Comparison of ENCODE assay signal across 3 cellular contexts in the genomic region with DNA sequence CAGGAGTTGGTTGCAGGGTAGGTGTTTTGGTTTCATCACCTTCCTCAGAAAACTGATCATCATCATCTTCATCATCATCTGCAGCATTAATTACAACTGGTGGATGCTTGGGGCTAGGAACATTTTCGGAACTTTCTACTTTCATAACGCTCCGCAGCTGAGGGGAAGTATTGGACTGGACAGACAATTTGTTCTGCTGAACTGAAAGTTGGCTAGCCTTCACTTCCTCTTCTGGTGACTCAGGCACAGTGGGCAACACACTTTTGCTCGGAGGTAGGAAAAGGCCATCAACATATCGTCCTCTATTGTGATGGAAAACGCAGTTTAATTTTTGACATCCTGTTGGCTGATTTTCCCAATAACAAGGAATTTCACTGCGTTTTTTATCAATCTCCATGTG. TPM values are rescaled to one million over a fixed set of nuclear protein-coding genes. Genes with fewer than 3 reads are reported as not detected.
"Had no signal": no experiment of that assay in that cellular context is flagged by ENCODE, and none has a peak within 500 bp of the region (broad histone marks: within the 10 kb centered on the region; RNA-seq: fewer than 3 reads in every experiment).

No MANE protein-coding gene starts in this region.

RNA-seq across cellular contexts. Expression of a gene that starts 1.4 kb away (rescaled TPM):
- total RNA-seq: GM23248, HT1080 had no signal
- polyA plus RNA-seq: GM23248, IgD-negative memory B cell had no signal
